Comparison of ENCODE assay signal across 7 cellular contexts in genomic region chr10:3313789-3314444, GRCh38.
A peak's percentile ranks its signal among the peaks of the same experiment; 100 is the strongest.
DNase-seq lines count a peak whose midpoint lies in the region; ATAC-seq and TF ChIP-seq lines count a peak whose summit lies in the region.
"Not testable (repeated sequence)": the region's sequence is repeated elsewhere in the genome, so short reads cannot be mapped to it uniquely, and the experiment has no call there.

No MANE protein-coding gene starts in this region.

- not testable (repeated sequence) for H3K4me2 ChIP-seq in PC-3 (ENCODE audit: low read length)

- not testable (repeated sequence) for H3K9me2 ChIP-seq in PC-3 (replicated peaks; ENCODE audit: low read length)

- ATAC-seq in PC-3 = peak; percentile 45
- ATAC-seq in activated CD4-positive, CD25-positive, alpha-beta regulatory T cell treated with anti-CD3 and anti-CD28 coated beads, Interleukin-2, amount 50 U/mL, for 24 hours = peak; percentile 33 to 38
- ATAC-seq in mucosa of descending colon = peak; percentile 24

- CTCF ChIA-PET in PC-3 (lab: Charles Lee) = not testable (repeated sequence)

- H3K27me3 ChIP-seq in PC-3 (ENCODE audit: low read length) = not testable (repeated sequence)

- not testable (repeated sequence) for H3K4me3 ChIP-seq in PC-3 (ENCODE audit: low read length); mucosa of descending colon

- peak overlapping the region; percentile 54 for H3K27ac Mint-ChIP-seq in chondrocyte (ENCODE audit: unreplicated experiment)

- not testable (repeated sequence) for H3K27ac ChIP-seq in PC-3 (ENCODE audit: low read length)

- H4K20me1 ChIP-seq in PC-3 (ENCODE audit: low read length) = not testable (repeated sequence)

- H3K9ac ChIP-seq in PC-3 (ENCODE audit: low read length) = not testable (repeated sequence)

- not testable (repeated sequence) for TF ChIP-seq CTCF in PC-3 (conservative IDR thresholded peaks at IDR 0.05; ENCODE audit: low read depth, low read length); chondrocyte (IDR thresholded peaks at IDR 0.05); mucosa of descending colon (IDR thresholded peaks at IDR 0.05)

- BruUV-seq in PC-3 (replicated peaks; lab: Mats Ljungman, UMichigan) = not testable (repeated sequence)

- H3K27me3 Mint-ChIP-seq in chondrocyte (ENCODE audit: low read depth) = not testable (repeated sequence)

- POLR2A ChIA-PET in PC-3 (lab: Charles Lee; ENCODE audit: unreplicated experiment) = not testable (repeated sequence)

- H3K36me3 Mint-ChIP-seq in chondrocyte (ENCODE audit: low read depth) = not testable (repeated sequence)

- H3K4me1 ChIP-seq in PC-3 (ENCODE audit: insufficient read depth, low read length); mucosa of descending colon (ENCODE audit: low read depth): not testable (repeated sequence)

- H3K4me3 Mint-ChIP-seq in chondrocyte (ENCODE audit: unreplicated experiment) = not testable (repeated sequence)

- H3K4me1 Mint-ChIP-seq in chondrocyte (ENCODE audit: low read depth) = not testable (repeated sequence)

- not testable (repeated sequence) for H3F3A ChIP-seq in PC-3 (ENCODE audit: low read length, unreplicated experiment)

- H3K9me3 ChIP-seq in PC-3 (ENCODE audit: low read length); mucosa of descending colon: not testable (repeated sequence)

- H3K9me3 Mint-ChIP-seq in chondrocyte (ENCODE audit: low read depth) = not testable (repeated sequence)

- not testable (repeated sequence) for H2AFZ ChIP-seq in PC-3 (ENCODE audit: low read length)

- DNase-seq in EL (peak; percentile 64), Kasumi-1 (lab: John Stamatoyannopoulos, UW) (peak; percentile 61 to 73), PC-3 (peak; percentile 50), glomerular visceral epithelial cell (ENCODE audit: extremely low spot score) (peak; percentile 41)
- not testable (repeated sequence) for DNase-seq in chondrocyte (ENCODE audit: low spot score); mucosa of descending colon

- not testable (repeated sequence) for H3K79me2 ChIP-seq in PC-3 (ENCODE audit: low read length)

- H3K36me3 ChIP-seq in PC-3 (ENCODE audit: low read depth, low read length); mucosa of descending colon (ENCODE audit: low read depth): not testable (repeated sequence)

- intact Hi-C loops in PC-3 (cut with micrococcal nuclease); mucosa of descending colon (cut with DNase I, micrococcal nuclease): not testable (repeated sequence)
